12 cellular contexts compared by ENCODE assay signal in the genomic region with DNA sequence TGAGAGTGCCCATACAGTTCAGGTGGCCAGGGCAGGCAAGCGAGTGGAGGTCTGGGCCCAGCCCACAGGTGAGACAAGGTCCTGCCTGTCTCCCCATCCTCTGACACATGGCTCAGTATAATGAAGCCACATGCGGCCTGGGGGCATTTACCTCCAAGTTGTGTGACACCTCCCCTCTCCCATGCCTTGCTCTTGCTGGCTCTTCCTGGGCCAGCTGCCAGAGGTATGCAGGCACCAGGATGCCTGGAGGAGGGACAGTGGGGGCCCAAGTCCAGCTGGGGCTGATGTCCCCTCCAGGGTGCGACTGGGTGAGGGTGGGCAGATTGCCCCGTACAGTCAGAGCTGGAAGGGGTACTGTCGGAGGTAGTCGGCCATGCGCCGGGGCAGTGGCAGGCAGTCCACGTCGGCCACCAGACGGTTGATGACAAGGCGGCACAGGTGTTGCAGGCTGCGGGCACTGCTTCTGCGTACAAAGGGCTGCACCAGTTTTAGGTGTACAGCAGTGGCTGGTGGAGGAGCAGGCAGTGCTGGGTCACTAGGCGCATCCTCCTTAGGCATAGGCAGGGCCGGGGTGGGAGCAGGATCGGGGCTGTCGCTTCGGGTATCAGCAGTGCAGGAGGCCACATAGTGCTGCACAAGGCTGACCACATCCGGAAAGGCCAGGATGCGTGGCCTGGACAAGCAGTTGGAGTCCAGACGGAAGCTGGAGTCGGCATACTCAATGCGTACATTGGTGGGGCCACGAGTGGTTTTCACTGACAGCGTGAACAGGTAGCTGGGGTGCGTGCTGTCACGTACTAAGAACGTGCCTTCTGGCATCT. TPM values are rescaled to one million over a fixed set of nuclear protein-coding genes. Genes with fewer than 3 reads are reported as not detected.
A peak's percentile ranks its signal among the peaks of the same experiment; 100 is the strongest.
DNase-seq lines count a peak whose midpoint lies in the region; ATAC-seq and TF ChIP-seq lines count a peak whose summit lies in the region.
"Had no signal": no experiment of that assay in that cellular context is flagged by ENCODE, and none has a peak within 500 bp of the region (broad histone marks: within the 10 kb centered on the region; RNA-seq: fewer than 3 reads in every experiment).

No MANE protein-coding gene starts in this region.

- DNase-seq in DND-41: peak; percentile 64
- no peak for DNase-seq in T-helper 17 cell
- no peak for DNase-seq in effector memory CD4-positive, alpha-beta T cell
- DNase-seq in Kasumi-1 (lab: John Stamatoyannopoulos, UW): no peak
- no peak for DNase-seq in SIG-M5 (lab: John Stamatoyannopoulos, UW)
- no peak for DNase-seq in Karpas-422
- DNase-seq: dorsolateral prefrontal cortex, foreskin melanocyte, MV-4-11, NCI-H2227 treated with DMSO at 0.1 percent for 48 hours, nucleus accumbens had no signal

- H4K20me1 ChIP-seq in DND-41 (ENCODE audit: insufficient read depth, low read length) (peaks cover 62% of the 10 kb centered on the region), Karpas-422 (ENCODE audit: insufficient read depth, low read depth, low read length) (peaks cover 8% of the 10 kb centered on the region; the same call in 1 of the 2 replicates)

- H2AFZ ChIP-seq in DND-41 (ENCODE audit: low read depth, low read length) (no peak overlapping the region), Karpas-422 (ENCODE audit: low read length) (no peak overlapping the region)

- no peaks in the 10 kb centered on the region for H3K9me3 ChIP-seq in DND-41 (ENCODE audit: insufficient read depth, low read length, severe bottlenecking)
- no peaks in the 10 kb centered on the region for H3K9me3 ChIP-seq in T-helper 17 cell (ENCODE audit: control insufficient read depth, low read length, poor library complexity, severe bottlenecking)
- H3K9me3 ChIP-seq in effector memory CD4-positive, alpha-beta T cell (ENCODE audit: control insufficient read depth, low read length): no peaks in the 10 kb centered on the region
- H3K9me3 ChIP-seq in skeletal muscle tissue (ENCODE audit: control insufficient read depth in 3 of 3, low read length in 3 of 3): no peaks in the 10 kb centered on the region
- no peaks in the 10 kb centered on the region for H3K9me3 ChIP-seq in Karpas-422 (ENCODE audit: low read length)

- peaks cover 41% of the 10 kb centered on the region for H3K36me3 Mint-ChIP-seq in T-helper 17 cell (ENCODE audit: low read depth)

- H3K27me3 ChIP-seq in DND-41 (ENCODE audit: insufficient read depth, low read length, poor library complexity): no peaks in the 10 kb centered on the region
- H3K27me3 ChIP-seq in effector memory CD4-positive, alpha-beta T cell (replicated peaks; ENCODE audit: control insufficient read depth, insufficient read depth, low read length, poor library complexity, severe bottlenecking): no peaks in the 10 kb centered on the region
- H3K27me3 ChIP-seq in skeletal muscle tissue (ENCODE audit: control insufficient read depth in 3 of 3, insufficient read depth in 3 of 3, low read length in 3 of 3): no peaks in the 10 kb centered on the region
- H3K27me3 ChIP-seq in Karpas-422 (ENCODE audit: low read length): no peaks in the 10 kb centered on the region
- H3K27me3 ChIP-seq: dorsolateral prefrontal cortex had no signal

- H3K27me3 Mint-ChIP-seq in T-helper 17 cell: no peaks in the 10 kb centered on the region

- H3K9ac ChIP-seq in DND-41 (ENCODE audit: low read depth, low read length) (peak overlapping the region; percentile 91), skeletal muscle tissue (ENCODE audit: low read depth in 1 of 3, low read length in 3 of 3) (peak overlapping the region; percentile 12 to 57 (median 36)), Karpas-422 (ENCODE audit: low read length) (no peak overlapping the region)

- peaks cover 60% of the 10 kb centered on the region for H3K4me1 ChIP-seq in DND-41 (ENCODE audit: insufficient read depth, low read length)
- peaks cover 76% of the 10 kb centered on the region for H3K4me1 ChIP-seq in effector memory CD4-positive, alpha-beta T cell (ENCODE audit: control insufficient read depth, insufficient read depth, low read length, poor library complexity, severe bottlenecking)
- H3K4me1 ChIP-seq in skeletal muscle tissue (ENCODE audit: control insufficient read depth in 3 of 3, insufficient read depth in 3 of 3, low read length in 3 of 3): peaks cover 80 to 95% (median 93%) of the 10 kb centered on the region in 3 donors
- peaks cover 14% of the 10 kb centered on the region for H3K4me1 ChIP-seq in Karpas-422 (ENCODE audit: low read length)

- ATAC-seq in DND-41 (ENCODE audit: insufficient read depth, low read depth) (no peak), T-helper 17 cell (no peak)

- H3K27ac Mint-ChIP-seq in T-helper 17 cell: peak overlapping the region; percentile 98

- no peaks in the 10 kb centered on the region for H3K9me2 ChIP-seq in Karpas-422 (replicated peaks; ENCODE audit: insufficient read depth, low read length)

- peaks cover 96% of the 10 kb centered on the region for H3K79me2 ChIP-seq in DND-41 (ENCODE audit: insufficient read depth, low read length)
- no peaks in the 10 kb centered on the region for H3K79me2 ChIP-seq in Karpas-422 (ENCODE audit: low read length)

- TF ChIP-seq CTCF in DND-41 (IDR thresholded peaks at IDR 0.05; ENCODE audit: borderline replicate concordance, extremely low read depth, low read length, poor library complexity, severe bottlenecking): no peak

- H3K36me3 ChIP-seq in DND-41 (ENCODE audit: insufficient read depth, low read length): peaks cover 88% of the 10 kb centered on the region
- peaks cover 64% of the 10 kb centered on the region for H3K36me3 ChIP-seq in effector memory CD4-positive, alpha-beta T cell (ENCODE audit: control insufficient read depth, insufficient read depth, low read length)
- H3K36me3 ChIP-seq in skeletal muscle tissue (ENCODE audit: control insufficient read depth in 3 of 3, insufficient read depth in 3 of 3, low read length in 3 of 3): peaks cover 23 to 27% (median 26%) of the 10 kb centered on the region in 3 donors
- no peaks in the 10 kb centered on the region for H3K36me3 ChIP-seq in Karpas-422 (ENCODE audit: insufficient read depth, low read length)

- H3K27ac ChIP-seq in DND-41 (ENCODE audit: low read length): peak overlapping the region; percentile 99
- peak overlapping the region; percentile 95 for H3K27ac ChIP-seq in effector memory CD4-positive, alpha-beta T cell (ENCODE audit: insufficient read depth, low read length, poor library complexity, severe bottlenecking)
- no peak overlapping the region for H3K27ac ChIP-seq in skeletal muscle tissue (ENCODE audit: low read depth, low read length)
- H3K27ac ChIP-seq in Karpas-422 (ENCODE audit: low read length): no peak overlapping the region
- H3K27ac ChIP-seq: dorsolateral prefrontal cortex had no signal

- peaks cover 69% of the 10 kb centered on the region for H3K4me1 Mint-ChIP-seq in T-helper 17 cell

- peak overlapping the region; percentile 85 for H3K4me2 ChIP-seq in DND-41 (ENCODE audit: insufficient read depth, low read length)
- H3K4me2 ChIP-seq in Karpas-422 (ENCODE audit: low read depth, low read length, poor library complexity, severe bottlenecking): no peak overlapping the region

- H3K4me3 ChIP-seq in DND-41 (ENCODE audit: low read depth in 1 of 2, low read length in 2 of 2) (peak overlapping the region; percentile 82), skeletal muscle tissue (ENCODE audit: low read length in 3 of 3) (peak overlapping the region in 1 of 3 donors; percentile 27), Karpas-422 (ENCODE audit: low read length) (no peak overlapping the region)
- H3K4me3 ChIP-seq in effector memory CD4-positive, alpha-beta T cell (ENCODE audit: insufficient read depth, low read depth, low read length, poor library complexity, severe bottlenecking): peak overlapping the region; percentile 82
- H3K4me3 ChIP-seq: dorsolateral prefrontal cortex had no signal

- H3K4me3 Mint-ChIP-seq in T-helper 17 cell: peak overlapping the region; percentile 98

RNA-seq across cellular contexts. Expression of gene CISH, which starts 4.1 kb away (rescaled TPM):
- 10 to 100 TPM; 28.3 to 63.4 TPM for total RNA-seq in T-helper 17 cell
- total RNA-seq in skeletal muscle tissue: 4.7 TPM
- not detected in 2 replicates for total RNA-seq in Karpas-422 (2014; rRNA removed; shearing (Covaris generic); ENCODE audit: low replicate concordance)

RNA-seq across cellular contexts. Expression of gene MAPKAPK3, which starts 9.5 kb away (rescaled TPM):
- 10 to 100 TPM; 44.7 to 49.2 TPM for total RNA-seq in T-helper 17 cell
- 20.9 TPM for total RNA-seq in skeletal muscle tissue
- total RNA-seq in Karpas-422 (2014; rRNA removed; shearing (Covaris generic); ENCODE audit: low replicate concordance): 20.8 and 21.7 TPM in 2 replicates

RNA-seq across cellular contexts. Expression of gene HEMK1, which starts 38.2 kb away (rescaled TPM):
- total RNA-seq in T-helper 17 cell (10 to 100 TPM; 22.7 to 25.1 TPM), skeletal muscle tissue (7.8 TPM)
- total RNA-seq in Karpas-422 (2014; rRNA removed; shearing (Covaris generic); ENCODE audit: low replicate concordance): 10.9 and 17.0 TPM in 2 replicates

RNA-seq across cellular contexts. Expression of gene C3orf18, which starts 39.9 kb away (rescaled TPM):
- total RNA-seq in T-helper 17 cell: 10 to 100 TPM; 15.0 to 17.1 TPM
- total RNA-seq in skeletal muscle tissue: 11.5 TPM
- 0.15 and 3.3 TPM in 2 replicates for total RNA-seq in Karpas-422 (2014; rRNA removed; shearing (Covaris generic); ENCODE audit: low replicate concordance)

Comparison
In these comparisons a context has a peak if more than half of its experiments do, and no peak if none do; other contexts are left out.
1. H3K27ac ChIP-seq: peak in DND-41 (single experiment) and effector memory CD4-positive, alpha-beta T cell (single experiment); none in skeletal muscle tissue (single experiment) and Karpas-422 (single experiment).